15 cellular contexts compared by ENCODE assay signal in the genomic region with DNA sequence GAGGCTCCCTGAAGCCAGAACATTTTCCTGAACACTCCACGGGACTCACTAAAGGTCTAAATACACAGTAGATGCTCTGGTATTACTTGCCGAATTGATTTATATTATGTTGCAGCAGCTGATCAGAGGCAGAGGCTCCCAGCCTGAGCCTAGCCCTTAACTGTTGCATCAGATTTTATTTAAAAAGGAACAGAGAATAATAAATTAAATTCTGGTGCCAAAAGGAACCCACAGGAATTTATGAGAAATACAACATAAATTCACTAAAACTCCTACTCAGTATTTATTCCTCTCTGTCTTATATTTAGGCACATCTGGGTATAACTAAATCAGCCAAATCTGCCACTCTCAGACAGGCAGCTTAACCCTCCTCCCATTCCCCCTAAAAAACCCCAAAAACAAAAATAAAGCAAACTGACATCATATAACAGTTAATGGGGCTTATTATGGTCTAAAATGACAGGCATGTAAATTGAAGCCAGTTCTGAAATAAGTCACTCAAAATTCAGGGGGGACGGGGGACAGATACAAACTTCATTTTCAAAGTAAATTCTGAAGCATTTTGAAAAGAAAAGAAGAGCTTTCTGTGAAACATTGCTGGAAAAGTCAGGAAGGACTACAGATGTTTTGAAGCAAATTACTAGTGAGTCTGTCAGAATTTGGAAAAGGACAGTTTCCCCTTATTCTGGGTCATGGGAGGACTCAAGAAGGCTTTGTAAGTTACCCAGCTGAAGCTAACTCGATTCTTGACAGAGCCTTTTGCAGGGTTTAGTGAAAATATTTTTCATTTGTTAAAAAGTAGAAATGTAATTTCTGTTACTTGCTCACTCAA. TPM values are rescaled to one million over a fixed set of nuclear protein-coding genes. Genes with fewer than 3 reads are reported as not detected.
DNase-seq lines count a peak whose midpoint lies in the region; ATAC-seq and TF ChIP-seq lines count a peak whose summit lies in the region.
"Had no signal": no experiment of that assay in that cellular context is flagged by ENCODE, and none has a peak within 500 bp of the region (broad histone marks: within the 10 kb centered on the region; RNA-seq: fewer than 3 reads in every experiment).

No MANE protein-coding gene starts in this region.

- CTCF ChIA-PET in AG04449 (lab: Yijun Ruan, JAX): interaction anchor here (0.7 to 5.2 kb wide), 11 partner anchors 12 to 351 kb away, joined by 3 to 33 read pairs (median 4); no protein-coding TSS in a partner anchor

- H3K4me1 Mint-ChIP-seq in chondrocyte (ENCODE audit: low read depth): peaks cover 93% of the 10 kb centered on the region

- H3K36me3 ChIP-seq in SJCRH30: no peaks in the 10 kb centered on the region
- H3K36me3 ChIP-seq in effector memory CD4-positive, alpha-beta T cell (ENCODE audit: control insufficient read depth, insufficient read depth, low read length): no peaks in the 10 kb centered on the region
- H3K36me3 ChIP-seq: upper lobe of right lung had no signal

- H3K27me3 Mint-ChIP-seq in chondrocyte (ENCODE audit: low read depth): no peaks in the 10 kb centered on the region

- no peaks in the 10 kb centered on the region for H3K9me3 ChIP-seq in SJCRH30 (replicated peaks)
- H3K9me3 ChIP-seq in effector memory CD4-positive, alpha-beta T cell (ENCODE audit: control insufficient read depth, low read length): no peaks in the 10 kb centered on the region
- H3K9me3 ChIP-seq: upper lobe of right lung had no signal

- POLR2A ChIA-PET in AG04449 (lab: Yijun Ruan, JAX): interaction anchor here (0.6 to 3.1 kb wide), 9 partner anchors 9 to 97 kb away, joined by 3 to 16 read pairs (median 4); partner anchors contain the start of gene ITGA11

- H3K4me3 Mint-ChIP-seq in chondrocyte (ENCODE audit: unreplicated experiment): peak overlapping the region; percentile 31
- H3K4me3 Mint-ChIP-seq: activated naive CD8-positive, alpha-beta T cell treated with anti-CD3 and anti-CD28 coated beads, Interleukin-2, amount 10 ng/mL, durations not matched to agents 7 days and 5 days had no signal

- peak overlapping the region; percentile 97 for H3K27ac Mint-ChIP-seq in chondrocyte (ENCODE audit: unreplicated experiment)
- H3K27ac Mint-ChIP-seq: activated naive CD8-positive, alpha-beta T cell treated with anti-CD3 and anti-CD28 coated beads, Interleukin-2, amount 10 ng/mL, durations not matched to agents 7 days and 5 days had no signal

- no peaks in the 10 kb centered on the region for H3K4me1 ChIP-seq in SJCRH30
- no peaks in the 10 kb centered on the region for H3K4me1 ChIP-seq in effector memory CD4-positive, alpha-beta T cell (ENCODE audit: control insufficient read depth, insufficient read depth, low read length, poor library complexity, severe bottlenecking)
- H3K4me1 ChIP-seq: upper lobe of right lung had no signal

- ATAC-seq in omental fat pad (ENCODE audit: low FRiP score) (peak; percentile 59), GM18502 (IDR thresholded peaks at IDR 0.05; ENCODE audit: poor library complexity, unreplicated experiment) (no peak)
- ATAC-seq: upper lobe of right lung had no signal

- DNase-seq in AG04449 (ENCODE audit: low read depth, low spot score) (peak; percentile 69), HS-27A (ENCODE audit: low read depth) (peak; percentile 74), chondrocyte (ENCODE audit: low spot score) (no peak), omental fat pad (ENCODE audit: low spot score) (no peak), SJCRH30 (no peak), iPS-NIHi7 (ENCODE audit: extremely low spot score) (no peak)
- no peak for DNase-seq in effector memory CD4-positive, alpha-beta T cell
- DNase-seq: activated naive CD8-positive, alpha-beta T cell treated with anti-CD3 and anti-CD28 coated beads, Interleukin-2, amount 10 ng/mL, durations not matched to agents 7 days and 5 days; NCI-H1092 treated with DMSO at 0.1 percent for 48 hours; upper lobe of right lung had no signal

- H3K4me3 ChIP-seq in AG04449 (ENCODE audit: low read depth, low read length): no peak overlapping the region
- no peak overlapping the region for H3K4me3 ChIP-seq in SJCRH30
- H3K4me3 ChIP-seq in effector memory CD4-positive, alpha-beta T cell (ENCODE audit: insufficient read depth, low read depth, low read length, poor library complexity, severe bottlenecking): no peak overlapping the region
- H3K4me3 ChIP-seq: skin epidermis, upper lobe of right lung had no signal

- peaks cover 10% of the 10 kb centered on the region for H3K27me3 ChIP-seq in SJCRH30
- H3K27me3 ChIP-seq in effector memory CD4-positive, alpha-beta T cell (replicated peaks; ENCODE audit: control insufficient read depth, insufficient read depth, low read length, poor library complexity, severe bottlenecking): no peaks in the 10 kb centered on the region
- H3K27me3 ChIP-seq: upper lobe of right lung had no signal

- peaks cover 8% of the 10 kb centered on the region for H3K36me3 Mint-ChIP-seq in chondrocyte (ENCODE audit: low read depth)

- H3K27ac ChIP-seq in SJCRH30: no peak overlapping the region
- no peak overlapping the region for H3K27ac ChIP-seq in effector memory CD4-positive, alpha-beta T cell (ENCODE audit: insufficient read depth, low read length, poor library complexity, severe bottlenecking)
- H3K27ac ChIP-seq: C4-2B, RWPE1, upper lobe of right lung had no signal

- TF ChIP-seq CTCF in AG04449 (IDR thresholded peaks at IDR 0.05; ENCODE audit: insufficient read depth, low read length, missing control alignments) (no peak), chondrocyte (IDR thresholded peaks at IDR 0.05) (no peak), omental fat pad (IDR thresholded peaks at IDR 0.05) (no peak)

- H3K9me3 Mint-ChIP-seq in chondrocyte (ENCODE audit: low read depth): peaks cover 5% of the 10 kb centered on the region
- H3K9me3 Mint-ChIP-seq: activated naive CD8-positive, alpha-beta T cell treated with anti-CD3 and anti-CD28 coated beads, Interleukin-2, amount 10 ng/mL, durations not matched to agents 7 days and 5 days had no signal

RNA-seq across cellular contexts. Expression of gene CORO2B, which starts 53.8 kb away (rescaled TPM):
- total RNA-seq in chondrocyte (79.4 to 123 TPM (median 82.5 TPM) in 3 replicates), omental fat pad (10 to 100 TPM in 3 of 4 donors, 1 to 10 TPM in 1; 4.7 to 18.8 (median 13.7) TPM)
- not detected in 2 replicates for total RNA-seq in SJCRH30 (2014; rRNA removed; shearing (Covaris generic))
- total RNA-seq: activated naive CD8-positive, alpha-beta T cell treated with anti-CD3 and anti-CD28 coated beads, Interleukin-2, amount 10 ng/mL, durations not matched to agents 7 days and 5 days; NCI-H460 had no signal

Comparison
In these comparisons a context has a peak if more than half of its experiments do, and no peak if none do; other contexts are left out.
1. DNase-seq: peak in AG04449 (single experiment) and HS-27A (single experiment); none in chondrocyte (single experiment), omental fat pad (single experiment), SJCRH30 (0 of 2), effector memory CD4-positive, alpha-beta T cell (0 of 3) and iPS-NIHi7 (single experiment).